ENCODE assay signal across 25 cellular contexts in the genomic region with DNA sequence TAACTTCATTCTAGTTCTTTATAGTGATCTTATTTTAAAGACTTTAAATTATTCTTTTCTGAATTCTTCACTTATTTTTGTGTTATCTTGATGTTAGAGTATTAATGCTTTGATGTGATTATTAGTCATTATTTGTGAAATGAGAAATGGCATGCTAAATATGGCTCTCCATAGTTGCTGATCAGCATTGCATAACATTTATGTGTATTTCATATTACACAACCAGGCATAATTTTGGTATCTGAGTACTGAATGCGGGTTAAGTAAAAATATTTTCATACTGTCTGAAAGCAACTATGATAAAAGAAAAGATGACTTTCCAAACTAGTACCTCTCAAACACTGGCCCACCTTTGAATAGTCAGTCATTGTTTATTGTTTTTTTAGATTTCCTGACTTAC. TPM values are rescaled to one million over a fixed set of nuclear protein-coding genes. Genes with fewer than 3 reads are reported as not detected.
DNase-seq lines count a peak whose midpoint lies in the region; ATAC-seq, FAIRE-seq and TF ChIP-seq lines count a peak whose summit lies in the region.
"Had no signal": no experiment of that assay in that cellular context is flagged by ENCODE, and none has a peak within 500 bp of the region (broad histone marks: within the 10 kb centered on the region; RNA-seq: fewer than 3 reads in every experiment).

No MANE protein-coding gene starts in this region.

- H3K4me3 ChIP-seq in HepG2 (replicated peaks in 1 of 3; ENCODE audit: insufficient read depth in 1 of 3, low read depth in 2 of 3, low read length in 3 of 3) (no peak overlapping the region), right lobe of liver (no peak overlapping the region), bronchial epithelial cell (ENCODE audit: low read depth, low read length) (no peak overlapping the region), trophoblast cell (ENCODE audit: low read depth, low read length) (no peak overlapping the region), smooth muscle cell (no peak overlapping the region)
- no peak overlapping the region for H3K4me3 ChIP-seq in naive thymus-derived CD4-positive, alpha-beta T cell (ENCODE audit: low read length)
- H3K4me3 ChIP-seq: A549; BLaER1 treated with 17β-estradiol and CSF1 and Interleukin-3, amounts not matched to agents 10 nM and 100 nM; GM23338 had no signal

- H3K9me3 Mint-ChIP-seq in naive thymus-derived CD4-positive, alpha-beta T cell, result no peaks in the 10 kb centered on the region
- H3K9me3 Mint-ChIP-seq: CD4-positive, alpha-beta T cell; CD8-positive, alpha-beta memory T cell; GM23338; H9 had no signal

- no peak overlapping the region for H3K14ac ChIP-seq in trophoblast cell (ENCODE audit: low read length)

- no peaks in the 10 kb centered on the region for H3K27me3 ChIP-seq in HepG2 (ENCODE audit: control insufficient read depth in 1 of 2, insufficient read depth in 2 of 2, low read length in 2 of 2)
- H3K27me3 ChIP-seq in right lobe of liver, result peaks cover 0 to 3% of the 10 kb centered on the region in 2 donors
- no peaks in the 10 kb centered on the region for H3K27me3 ChIP-seq in bronchial epithelial cell (ENCODE audit: control insufficient read depth, insufficient read depth, low read length)
- no peaks in the 10 kb centered on the region for H3K27me3 ChIP-seq in trophoblast cell (ENCODE audit: insufficient read depth, low read length)
- no peaks in the 10 kb centered on the region for H3K27me3 ChIP-seq in smooth muscle cell (ENCODE audit: low read depth)
- peaks cover 0 to 3% of the 10 kb centered on the region in 2 donors for H3K27me3 ChIP-seq in naive thymus-derived CD4-positive, alpha-beta T cell (ENCODE audit: control insufficient read depth in 2 of 2, insufficient read depth in 2 of 2, low read length in 2 of 2)
- H3K27me3 ChIP-seq: BLaER1 treated with 17β-estradiol and CSF1 and Interleukin-3, amounts not matched to agents 10 nM and 100 nM had no signal

- H3K4ac ChIP-seq in trophoblast cell (ENCODE audit: low read depth, low read length), result no peak overlapping the region

- H3K9me3 ChIP-seq in HepG2 (ENCODE audit: low read length) (no peaks in the 10 kb centered on the region), right lobe of liver (no peaks in the 10 kb centered on the region), trophoblast cell (ENCODE audit: insufficient read depth, low read depth, low read length) (no peaks in the 10 kb centered on the region), smooth muscle cell (replicated peaks; ENCODE audit: low read depth) (no peaks in the 10 kb centered on the region)
- H3K9me3 ChIP-seq in naive thymus-derived CD4-positive, alpha-beta T cell (ENCODE audit: control insufficient read depth in 2 of 3, low read length in 3 of 3), result no peaks in the 10 kb centered on the region
- H3K9me3 ChIP-seq: A549; BE2C; BLaER1 treated with 17β-estradiol and CSF1 and Interleukin-3, amounts not matched to agents 10 nM and 100 nM had no signal

- H3K4me1 ChIP-seq in HepG2 (ENCODE audit: insufficient read depth, low read length) (no peaks in the 10 kb centered on the region), right lobe of liver (no peaks in the 10 kb centered on the region), trophoblast cell (ENCODE audit: control insufficient read depth in 1 of 2, insufficient read depth in 2 of 2, low read length in 2 of 2) (no peaks in the 10 kb centered on the region), smooth muscle cell (ENCODE audit: low read depth) (no peaks in the 10 kb centered on the region)
- H3K4me1 ChIP-seq in naive thymus-derived CD4-positive, alpha-beta T cell (ENCODE audit: control insufficient read depth in 2 of 2, insufficient read depth in 2 of 2, low read length in 2 of 2), result no peaks in the 10 kb centered on the region
- H3K4me1 ChIP-seq: A549, BE2C had no signal

- 45% methylated on average over 1 of the region's 1 CpG for WGBS in HepG2 (ENCODE audit: low lambda C conversion rate)
- WGBS in right lobe of liver (ENCODE audit: insufficient coverage, low coverage, low lambda C conversion rate, missing lambda C conversion rate), result 75% methylated on average over 1 of the region's 1 CpG
- WGBS in trophoblast cell (ENCODE audit: extremely low coverage, insufficient coverage, insufficient read length), result no CpG with 5 or more reads among the region's 1 CpG
- WGBS in smooth muscle cell (ENCODE audit: low lambda C conversion rate), result 100% methylated on average over 1 of the region's 1 CpG

- H2BK120ac ChIP-seq in trophoblast cell (ENCODE audit: insufficient read depth, low read length, poor library complexity), result no peak overlapping the region

- H4K91ac ChIP-seq in trophoblast cell (ENCODE audit: low read depth, low read length), result no peak overlapping the region

- H3K27ac ChIP-seq in HepG2 (ENCODE audit: extremely low read length, insufficient read depth, low read length) (no peak overlapping the region), right lobe of liver (no peak overlapping the region), trophoblast cell (ENCODE audit: low read depth, low read length) (no peak overlapping the region), smooth muscle cell (ENCODE audit: low read depth) (no peak overlapping the region)
- no peak overlapping the region for H3K27ac ChIP-seq in naive thymus-derived CD4-positive, alpha-beta T cell (ENCODE audit: low read depth, low read length)
- H3K27ac ChIP-seq: A549; BLaER1 treated with 17β-estradiol and CSF1 and Interleukin-3, amounts not matched to agents 10 nM and 100 nM had no signal

- H3F3A ChIP-seq in smooth muscle cell (ENCODE audit: low read depth), result no peaks in the 10 kb centered on the region

- POLR2A ChIA-PET in HepG2 (lab: Yijun Ruan, JAX), result no interaction called here
- POLR2A ChIA-PET in naive thymus-derived CD4-positive, alpha-beta T cell (lab: Charles Lee), result no interaction called here

- H4K20me1 ChIP-seq in HepG2 (ENCODE audit: insufficient read depth, low read length), result no peaks in the 10 kb centered on the region
- no peaks in the 10 kb centered on the region for H4K20me1 ChIP-seq in smooth muscle cell (ENCODE audit: low read depth)
- H4K20me1 ChIP-seq: BLaER1 treated with 17β-estradiol and CSF1 and Interleukin-3, amounts not matched to agents 10 nM and 100 nM had no signal

- TF ChIP-seq CTCF in HepG2 (CRISPR knock-in tag; IDR thresholded peaks at IDR 0.05) (no peak), right lobe of liver (IDR thresholded peaks at IDR 0.05) (no peak), bronchial epithelial cell (IDR thresholded peaks at IDR 0.05; ENCODE audit: insufficient read depth, low read length, severe bottlenecking) (no peak), smooth muscle cell (IDR thresholded peaks at IDR 0.05; ENCODE audit: borderline replicate concordance, insufficient read depth, poor library complexity, severe bottlenecking) (no peak)

- peaks cover 0 to 9% (median 0%) of the 10 kb centered on the region in 7 donors for H3K4me1 Mint-ChIP-seq in naive thymus-derived CD4-positive, alpha-beta T cell
- H3K4me1 Mint-ChIP-seq: CD14-positive monocyte; CD8-positive, alpha-beta memory T cell had no signal

- TF ChIP-seq EP300 in HepG2 (IDR thresholded peaks at IDR 0.05; ENCODE audit: low read depth in 2 of 2, low read length in 2 of 2) (no peak), HepG2 (CRISPR knock-in tag; IDR thresholded peaks at IDR 0.05; ENCODE audit: borderline replicate concordance) (no peak)

- H3K27ac Mint-ChIP-seq in naive thymus-derived CD4-positive, alpha-beta T cell, result no peak overlapping the region
- H3K27ac Mint-ChIP-seq: CD14-positive monocyte; CD4-positive, alpha-beta T cell; CD8-positive, alpha-beta memory T cell; GM23338; H9 had no signal

- no peak overlapping the region for H3K4me3 Mint-ChIP-seq in naive thymus-derived CD4-positive, alpha-beta T cell
- H3K4me3 Mint-ChIP-seq: CD14-positive monocyte; CD4-positive, alpha-beta T cell; CD8-positive, alpha-beta memory T cell; GM23338; H9 had no signal

- H2AK5ac ChIP-seq in trophoblast cell (ENCODE audit: low read length), result no peak overlapping the region

- no peak overlapping the region for H4K12ac ChIP-seq in trophoblast cell (ENCODE audit: low read depth, low read length)

- no peaks in the 10 kb centered on the region for H3K79me1 ChIP-seq in trophoblast cell (ENCODE audit: low read length)

- no peak for TF ChIP-seq RAD21 in HepG2 (CRISPR knock-in tag; IDR thresholded peaks at IDR 0.05)

- H3K27me3 Mint-ChIP-seq in naive thymus-derived CD4-positive, alpha-beta T cell, result peaks cover 9 to 34% (median 27%) of the 10 kb centered on the region in 5 donors

- H3K18ac ChIP-seq in trophoblast cell (ENCODE audit: low read length), result no peak overlapping the region

- no peak for FAIRE-seq in HepG2 (lab: Jason Lieb, UNC)
- no peak for FAIRE-seq in bronchial epithelial cell (lab: Jason Lieb, UNC)
- FAIRE-seq: A549, GM12891, GM18507 had no signal

- H2AFZ ChIP-seq in HepG2 (ENCODE audit: low read length), result no peak overlapping the region
- no peak overlapping the region for H2AFZ ChIP-seq in trophoblast cell (ENCODE audit: insufficient read depth, low read length, poor library complexity)
- H2AFZ ChIP-seq in smooth muscle cell (ENCODE audit: low read depth), result no peak overlapping the region
- H2AFZ ChIP-seq: GM23338 had no signal

- no peak overlapping the region for H4K8ac ChIP-seq in trophoblast cell (ENCODE audit: low read depth, low read length)

- H3K79me2 ChIP-seq in HepG2 (ENCODE audit: insufficient read depth, low read length) (no peaks in the 10 kb centered on the region), trophoblast cell (ENCODE audit: control insufficient read depth, insufficient read depth, low read length, poor library complexity) (no peaks in the 10 kb centered on the region), smooth muscle cell (ENCODE audit: low read depth) (no peaks in the 10 kb centered on the region)

- in situ Hi-C loops in HepG2 (cut with HindIII; ENCODE audit: extremely low pct_ligation_motif_present, low pct_unique_long_range_greater_than_20kb), result no loop called here

- BruUV-seq in HepG2 (replicated peaks; lab: Mats Ljungman, UMichigan), result no TSS peak

- H3K4me2 ChIP-seq in HepG2 (ENCODE audit: low read depth, low read length) (no peak overlapping the region), trophoblast cell (ENCODE audit: low read length) (no peak overlapping the region), smooth muscle cell (no peak overlapping the region)
- H3K4me2 ChIP-seq: A549; BLaER1 treated with 17β-estradiol and CSF1 and Interleukin-3, amounts not matched to agents 10 nM and 100 nM; GM23338 had no signal

- no peaks in the 10 kb centered on the region for H3K36me3 Mint-ChIP-seq in naive thymus-derived CD4-positive, alpha-beta T cell
- H3K36me3 Mint-ChIP-seq: CD14-positive monocyte; CD8-positive, alpha-beta memory T cell had no signal

- no peaks in the 10 kb centered on the region for H3K36me3 ChIP-seq in HepG2 (replicated peaks in 1 of 2; ENCODE audit: control insufficient read depth in 1 of 2, insufficient read depth in 2 of 2, low read length in 2 of 2)
- H3K36me3 ChIP-seq in right lobe of liver, result no peaks in the 10 kb centered on the region
- H3K36me3 ChIP-seq in bronchial epithelial cell (ENCODE audit: control insufficient read depth, insufficient read depth, low read length), result no peaks in the 10 kb centered on the region
- no peaks in the 10 kb centered on the region for H3K36me3 ChIP-seq in trophoblast cell (ENCODE audit: control insufficient read depth in 1 of 2, insufficient read depth in 2 of 2, low read length in 2 of 2)
- no peaks in the 10 kb centered on the region for H3K36me3 ChIP-seq in smooth muscle cell (ENCODE audit: low read depth)
- H3K36me3 ChIP-seq in naive thymus-derived CD4-positive, alpha-beta T cell (ENCODE audit: control insufficient read depth in 2 of 3, insufficient read depth in 3 of 3, low read length in 3 of 3), result no peaks in the 10 kb centered on the region
- H3K36me3 ChIP-seq: BE2C; BLaER1 treated with 17β-estradiol and CSF1 and Interleukin-3, amounts not matched to agents 10 nM and 100 nM had no signal

- ATAC-seq in HepG2 (no peak), right lobe of liver (no peak), HG02840 (IDR thresholded peaks at IDR 0.05; ENCODE audit: low FRiP score, unreplicated experiment) (no peak)
- no peak for ATAC-seq in naive thymus-derived CD4-positive, alpha-beta T cell
- ATAC-seq: A549, GM23338, HCT116 had no signal

- no peak overlapping the region for H2BK5ac ChIP-seq in trophoblast cell (ENCODE audit: low read depth, low read length, poor library complexity)

- no peak overlapping the region for H2BK12ac ChIP-seq in trophoblast cell (ENCODE audit: low read length)

- H3K9ac ChIP-seq in HepG2 (ENCODE audit: insufficient read depth, low read depth, low read length) (no peak overlapping the region), trophoblast cell (ENCODE audit: low read length) (no peak overlapping the region), smooth muscle cell (ENCODE audit: low read depth) (no peak overlapping the region)
- H3K9ac ChIP-seq: BLaER1 treated with 17β-estradiol and CSF1 and Interleukin-3, amounts not matched to agents 10 nM and 100 nM had no signal

- intact Hi-C loops in HepG2 (cut with micrococcal nuclease; ENCODE audit: unreplicated experiment) (no loop called here), right lobe of liver (cut with DNase I) (no loop called here)
- intact Hi-C loops in naive thymus-derived CD4-positive, alpha-beta T cell (cut with micrococcal nuclease), result no loop called here

- no peak overlapping the region for H3K23ac ChIP-seq in trophoblast cell (ENCODE audit: low read length)

- DNase-seq in HepG2 (ENCODE audit: low spot score), result no peak
- no peak for DNase-seq in right lobe of liver
- DNase-seq in bronchial epithelial cell (ENCODE audit: low read depth), result peak; percentile 39
- DNase-seq in trophoblast cell, result peak; percentile 20 to 91
- DNase-seq in smooth muscle cell (lab: John Stamatoyannopoulos, UW; ENCODE audit: unreplicated experiment), result no peak
- no peak for DNase-seq in naive thymus-derived CD4-positive, alpha-beta T cell
- DNase-seq: 8988T; ACHN; AML-193; BE2C; CD4-positive, alpha-beta T cell; CD8-positive, alpha-beta memory T cell; DMS 273 treated with DMSO at 0.1 percent for 48 hours; DMS79; EL; GDM1; H9 had no signal

- TF ChIP-seq POLR2A in HepG2 (IDR thresholded peaks at IDR 0.05; ENCODE audit: insufficient read depth in 1 of 2, low read depth in 2 of 2, low read length in 2 of 2) (no peak), right lobe of liver (IDR thresholded peaks at IDR 0.05) (no peak)

- CTCF ChIA-PET in HepG2 (lab: Yijun Ruan, JAX; ENCODE audit: low intra/inter-chr PET ratio, low total read pairs), result no interaction called here
- CTCF ChIA-PET in naive thymus-derived CD4-positive, alpha-beta T cell (lab: Charles Lee), result no interaction called here

RNA-seq across cellular contexts. Expression of gene CCNH, which starts 41.1 kb away (rescaled TPM):
- 94.3 and 100.0 TPM in 2 replicates for total RNA-seq in HepG2 (2016; rRNA removed; fragmentation: Illumina TruSeq; extraction: Trizol)
- total RNA-seq in HepG2 (2016; cell fraction: cytosol; rRNA removed; fragmentation: Illumina TruSeq; extraction: Trizol; ENCODE audit: low read depth), result 44.4 and 47.0 TPM in 2 replicates
- 80.0 and 98.8 TPM in 2 replicates for total RNA-seq in HepG2 (2016; cell fraction: insoluble cytoplasmic fraction; rRNA removed; fragmentation: Illumina TruSeq; extraction: Trizol)
- 39.1 and 48.0 TPM in 2 replicates for total RNA-seq in HepG2 (2016; cell fraction: membrane; rRNA removed; fragmentation: Illumina TruSeq; extraction: Trizol)
- total RNA-seq in HepG2 (2016; cell fraction: nucleus; rRNA removed; fragmentation: Illumina TruSeq; extraction: Trizol), result 107 and 108 TPM in 2 replicates
- polyA plus RNA-seq in HepG2 (2011; rRNA removed), result 38.5 and 42.5 TPM in 2 replicates
- 33.9 and 43.3 TPM in 2 replicates for polyA plus RNA-seq in HepG2 (2011; cell fraction: cytosol; rRNA removed)
- 25.3 and 31.3 TPM in 2 replicates for polyA plus RNA-seq in HepG2 (2011; cell fraction: nucleus; rRNA removed)
- polyA plus RNA-seq in HepG2 (2012), result 38.3 and 41.2 TPM in 2 replicates
- 18.5 and 20.8 TPM in 2 replicates for polyA plus RNA-seq in HepG2 (2016; cell fraction: cytosol; fragmentation: Illumina TruSeq; extraction: Trizol; ENCODE audit: low read depth)
- 75.5 and 91.3 TPM in 2 replicates for polyA plus RNA-seq in HepG2 (2016; cell fraction: insoluble cytoplasmic fraction; fragmentation: Illumina TruSeq; extraction: Trizol; ENCODE audit: low read depth)
- polyA plus RNA-seq in HepG2 (2016; cell fraction: membrane; fragmentation: Illumina TruSeq; extraction: Trizol; ENCODE audit: low read depth), result 22.4 and 26.1 TPM in 2 replicates
- polyA plus RNA-seq in HepG2 (2016; cell fraction: nucleus; fragmentation: Illumina TruSeq; extraction: Trizol; ENCODE audit: insufficient read depth, low read depth), result 57.1 and 60.1 TPM in 2 replicates
- polyA minus RNA-seq in HepG2 (2011; rRNA and poly(A)+ RNA removed; ENCODE audit: low replicate concordance), result 72.2 and 141 TPM in 2 replicates
- 20.6 and 24.7 TPM in 2 replicates for polyA minus RNA-seq in HepG2 (2011; cell fraction: cytosol; rRNA and poly(A)+ RNA removed)
- polyA minus RNA-seq in HepG2 (2011; cell fraction: nucleus; rRNA and poly(A)+ RNA removed), result 265 and 283 TPM in 2 replicates
- total RNA-seq in right lobe of liver, result 10 to 100 TPM; 18.0 to 65.0 (median 19.3) TPM
- total RNA-seq in bronchial epithelial cell, result 73.2 and 103 TPM in 2 replicates
- polyA plus RNA-seq in trophoblast cell (2013), result 18.6 and 20.1 TPM in 2 replicates
- 96.7 and 97.0 TPM in 2 replicates for total RNA-seq in smooth muscle cell
- 33.2 and 36.8 TPM in 2 replicates for polyA plus RNA-seq in smooth muscle cell
- 100 to 1,000 TPM in 4 of 5 experiments, 10 to 100 TPM in 1; 57.5 to 239 (median 113) TPM for total RNA-seq in naive thymus-derived CD4-positive, alpha-beta T cell
- 10 to 100 TPM; 55.7 to 64.9 TPM for polyA plus RNA-seq in naive thymus-derived CD4-positive, alpha-beta T cell

Comparison
In these comparisons a context has a peak if more than half of its experiments do, and no peak if none do; other contexts are left out.
1. DNase-seq: peak in bronchial epithelial cell (single experiment) and trophoblast cell (2 of 2); none in HepG2 (single experiment), right lobe of liver (0 of 3), smooth muscle cell (single experiment) and naive thymus-derived CD4-positive, alpha-beta T cell (0 of 9).